ENCODE assay signal across 8 cellular contexts in the genomic region with DNA sequence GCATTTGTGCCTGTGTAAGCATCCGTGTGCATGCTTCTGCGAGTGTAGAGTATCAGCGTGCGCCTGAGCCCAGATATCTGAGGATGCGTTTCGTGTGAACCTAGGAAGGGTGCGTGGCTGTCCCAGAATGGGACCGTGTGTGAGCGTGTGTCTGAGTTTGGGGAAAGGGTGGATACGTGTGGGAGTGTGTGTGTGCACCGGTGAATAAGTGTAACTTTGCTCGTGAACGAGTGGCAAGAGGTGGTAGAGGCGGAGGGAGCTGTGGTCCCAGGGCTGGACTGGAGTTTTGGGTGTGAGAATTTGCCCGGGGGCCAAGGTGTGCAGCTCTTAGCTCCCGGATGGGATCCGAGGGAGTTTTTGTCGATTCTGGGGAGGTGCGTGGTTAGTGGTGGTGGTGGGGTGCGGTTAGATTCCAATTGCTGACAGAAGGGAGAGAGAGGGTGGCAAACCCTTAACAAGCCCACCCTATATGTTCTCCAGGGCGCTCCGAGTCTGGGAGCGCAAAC. TPM values are rescaled to one million over a fixed set of nuclear protein-coding genes. Genes with fewer than 3 reads are reported as not detected.
DNase-seq lines count a peak whose midpoint lies in the region; ATAC-seq and TF ChIP-seq lines count a peak whose summit lies in the region.

No MANE protein-coding gene starts in this region.

- H3K4me1 Mint-ChIP-seq in chondrocyte (ENCODE audit: low read depth): peaks cover 50% of the 10 kb centered on the region

- H3K27me3 ChIP-seq in ACC112 (ENCODE audit: insufficient read depth, low read length) (peaks cover 26% of the 10 kb centered on the region), HAP-1 (ENCODE audit: low read depth) (peaks cover 14% of the 10 kb centered on the region), muscle layer of duodenum (ENCODE audit: low read depth, low read length) (peaks cover 17% of the 10 kb centered on the region)

- H3K36me3 ChIP-seq in ACC112 (ENCODE audit: insufficient read depth, low read length) (no peaks in the 10 kb centered on the region), HAP-1 (replicated peaks) (0 out of 2 replicates have a peak, but pooled peaks cover 3% of the 10 kb centered on the region), muscle layer of duodenum (ENCODE audit: control insufficient read depth in 1 of 2, insufficient read depth in 2 of 2, low read length in 2 of 2) (no peaks in the 10 kb centered on the region)

- no peak for ATAC-seq in GM21526 (IDR thresholded peaks at IDR 0.05; ENCODE audit: low FRiP score, unreplicated experiment)

- no peaks in the 10 kb centered on the region for H3K9me3 Mint-ChIP-seq in chondrocyte (ENCODE audit: low read depth)

- peaks cover 12% of the 10 kb centered on the region for H3K4me1 ChIP-seq in ACC112 (ENCODE audit: control insufficient read depth, insufficient read depth, low read length, unreplicated experiment)
- peaks cover 4% of the 10 kb centered on the region; the same call in 1 of the 2 replicates for H3K4me1 ChIP-seq in HAP-1
- peaks cover 0 to 19% of the 10 kb centered on the region in 2 donors for H3K4me1 ChIP-seq in muscle layer of duodenum (ENCODE audit: control insufficient read depth in 1 of 2, insufficient read depth in 2 of 2, low read length in 2 of 2)

- H3K27ac ChIP-seq in ACC112 (ENCODE audit: low read depth, low read length) (no peak overlapping the region), muscle layer of duodenum (ENCODE audit: low read length) (no peak overlapping the region)

- TF ChIP-seq CTCF in chondrocyte (IDR thresholded peaks at IDR 0.05): no peak

- peaks cover 5% of the 10 kb centered on the region for H3K27me3 Mint-ChIP-seq in chondrocyte (ENCODE audit: low read depth)

- H2AFZ ChIP-seq in ACC112 (ENCODE audit: low read length, unreplicated experiment): no peak overlapping the region

- H3K9me3 ChIP-seq in HAP-1 (no peaks in the 10 kb centered on the region), muscle layer of duodenum (ENCODE audit: control insufficient read depth in 1 of 2, low read length in 2 of 2) (no peaks in the 10 kb centered on the region)

- peak overlapping the region; percentile 83 for H3K27ac Mint-ChIP-seq in chondrocyte (ENCODE audit: unreplicated experiment)

- peak overlapping the region; percentile 74 for H3K4me3 Mint-ChIP-seq in chondrocyte (ENCODE audit: unreplicated experiment)

- in situ Hi-C loops in HAP-1 (cut with MboI; ENCODE audit: low sequenced_read_pairs): no loop called here

- DNase-seq in HAP-1 (ENCODE audit: low spot score in 2 of 2) (peak in 1 of 2 experiments; percentile 21), chondrocyte (ENCODE audit: low spot score) (no peak), KG1 (lab: John Stamatoyannopoulos, UW) (no peak), NCI-H446 (lab: John Stamatoyannopoulos, UW) (no peak)
- DNase-seq in activated effector memory CD4-positive, alpha-beta T cell treated with anti-CD3 and anti-CD28 coated beads, Interleukin-2, amount 50 U/mL, for 16 hours: no peak

- H3K79me2 ChIP-seq in ACC112 (ENCODE audit: control insufficient read depth, insufficient read depth, low read length, unreplicated experiment): no peaks in the 10 kb centered on the region

- H3K36me3 Mint-ChIP-seq in chondrocyte (ENCODE audit: low read depth): no peaks in the 10 kb centered on the region

- H3K4me3 ChIP-seq in ACC112 (ENCODE audit: low read depth, low read length) (peak overlapping the region; percentile 81), HAP-1 (peak overlapping the region; percentile 65), muscle layer of duodenum (ENCODE audit: low read depth in 1 of 2, low read length in 2 of 2) (peak overlapping the region; percentile 48 to 68)

RNA-seq across cellular contexts. Expression of a gene that starts 0.7 kb away (rescaled TPM):
- 45.9 to 52.9 TPM (median 48.5 TPM) in 3 replicates for total RNA-seq in chondrocyte

RNA-seq across cellular contexts. Expression of a gene that starts 55.6 kb away (rescaled TPM):
- 0.39 to 1.4 TPM (median 0.70 TPM) in 3 replicates for total RNA-seq in chondrocyte
